Comparison of ENCODE assay signal across 20 cellular contexts in genomic region chrX:29143756-29144155, GRCh38.
"Had no signal": no experiment of that assay in that cellular context is flagged by ENCODE, and none has a peak within 500 bp of the region (broad histone marks: within the 10 kb centered on the region; RNA-seq: fewer than 3 reads in every experiment).

No MANE protein-coding gene starts in this region.

- H3K4me1 Mint-ChIP-seq: activated B cell treated with CpG ODN at 0.5 μM for 24 hours; activated CD4-positive, alpha-beta T cell treated with anti-CD3 and anti-CD28 coated beads, Interleukin-2, amount 10 ng/mL, durations not matched to agents 24 days and 14 days; T-helper 17 cell had no signal

- DNase-seq: activated B cell treated with CpG ODN at 0.5 μM for 24 hours; activated CD4-positive, alpha-beta T cell treated with anti-CD3 and anti-CD28 coated beads for 1 hour; activated CD4-positive, alpha-beta T cell treated with anti-CD3 and anti-CD28 coated beads, Interleukin-2, amount 10 ng/mL, durations not matched to agents 24 days and 14 days; activated CD4-positive, alpha-beta T cell treated with anti-CD3 and anti-CD28 coated beads, Interleukin-2, amount 50 U/mL, for 48 hours; activated CD8-positive, alpha-beta memory T cell treated with anti-CD3 and anti-CD28 coated beads for 24 hours; activated gamma-delta T cell; activated naive CD4-positive, alpha-beta T cell treated with anti-CD3 and anti-CD28 coated beads for 36 hours; activated T-cell treated with anti-CD3 and anti-CD28 coated beads, Interleukin-2, amount 50 U/mL, for 4 hours; caudate nucleus; KBM-7; NCI-H1092 treated with DMSO at 0.1 percent for 48 hours; NCI-H1417 treated with DMSO at 0.1 percent for 48 hours; NCI-H1694; NCI-H2029 treated with DMSO at 0.1 percent for 48 hours; NCI-H526; SHP77; T-helper 17 cell; T-helper 9 cell had no signal

- ATAC-seq: activated T-cell treated with anti-CD3 and anti-CD28 coated beads, Interleukin-2, amount 50 U/mL, for 4 hours; T-helper 17 cell had no signal

- H3K27ac Mint-ChIP-seq: activated B cell treated with CpG ODN at 0.5 μM for 24 hours; activated CD4-positive, alpha-beta T cell treated with anti-CD3 and anti-CD28 coated beads, Interleukin-2, amount 10 ng/mL, durations not matched to agents 24 days and 14 days; activated naive CD4-positive, alpha-beta T cell treated with anti-CD3 and anti-CD28 coated beads for 36 hours; activated naive CD8-positive, alpha-beta T cell; T-helper 17 cell had no signal

- H3K9me3 Mint-ChIP-seq: activated CD4-positive, alpha-beta T cell treated with anti-CD3 and anti-CD28 coated beads, Interleukin-2, amount 10 ng/mL, durations not matched to agents 24 days and 14 days had no signal

- H3K4me3 Mint-ChIP-seq: activated B cell treated with CpG ODN at 0.5 μM for 24 hours; activated CD4-positive, alpha-beta T cell treated with anti-CD3 and anti-CD28 coated beads, Interleukin-2, amount 10 ng/mL, durations not matched to agents 24 days and 14 days; activated naive CD4-positive, alpha-beta T cell treated with anti-CD3 and anti-CD28 coated beads for 36 hours; activated naive CD8-positive, alpha-beta T cell; activated T-cell treated with anti-CD3 and anti-CD28 coated beads, Interleukin-2, amount 50 U/mL, for 4 hours; T-helper 17 cell had no signal

- FAIRE-seq: RCC 7860 had no signal

- H3K36me3 Mint-ChIP-seq: activated naive CD8-positive, alpha-beta T cell had no signal

- H3K27me3 Mint-ChIP-seq: activated B cell treated with CpG ODN at 0.5 μM for 24 hours; activated CD4-positive, alpha-beta T cell treated with anti-CD3 and anti-CD28 coated beads, Interleukin-2, amount 10 ng/mL, durations not matched to agents 24 days and 14 days; activated naive CD8-positive, alpha-beta T cell; T-helper 17 cell had no signal
